ENCODE assay signal across 1 cellular context in the genomic region with DNA sequence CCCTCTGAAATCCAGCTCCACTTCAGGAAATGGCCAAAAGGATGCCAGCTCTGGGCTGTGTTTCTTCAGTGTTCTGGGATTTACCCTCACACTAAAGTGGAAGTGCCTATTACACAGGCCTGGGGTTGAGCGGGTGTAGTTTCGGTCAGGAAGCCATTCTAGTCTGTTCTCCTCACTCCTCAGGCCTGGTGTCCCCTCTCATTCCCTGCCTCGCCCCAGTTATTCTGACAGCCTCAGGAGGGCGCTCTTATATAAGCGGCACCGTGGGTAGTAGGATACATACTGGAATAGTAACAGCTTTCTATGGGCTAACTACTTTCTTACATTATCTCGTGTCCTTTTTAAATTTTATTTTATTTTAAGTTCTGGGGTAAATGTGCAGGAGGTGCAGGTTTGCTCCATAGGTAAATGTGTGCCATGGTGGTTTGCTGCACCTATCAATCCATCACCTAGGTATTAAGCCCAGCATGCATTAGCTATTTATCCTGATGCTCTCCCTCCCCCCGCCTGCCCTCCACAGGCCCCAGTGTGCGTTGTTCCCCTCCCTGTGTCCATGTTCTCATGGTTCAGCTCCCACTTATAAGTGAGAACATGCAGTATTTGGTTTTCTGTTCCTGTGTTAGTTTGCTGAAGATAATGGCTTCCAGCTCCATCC.
TF ChIP-seq lines count a peak whose summit lies in the region.

No MANE protein-coding gene starts in this region.

TF ChIP-seq in HCT116, 20 proteins besides CTCF, POLR2A, EP300 and RAD21:
- TF ChIP-seq CEBPB (IDR thresholded peaks at IDR 0.05; ENCODE audit: low read depth) (no peak), SRF (IDR thresholded peaks at IDR 0.05; ENCODE audit: low read depth) (no peak), SIN3A (IDR thresholded peaks at IDR 0.05; ENCODE audit: low read depth) (no peak), FOSL1 (IDR thresholded peaks at IDR 0.05; ENCODE audit: low read depth) (no peak), ELF1 (IDR thresholded peaks at IDR 0.05; ENCODE audit: borderline replicate concordance, low read depth) (no peak)
- TF ChIP-seq, protein P1, sequence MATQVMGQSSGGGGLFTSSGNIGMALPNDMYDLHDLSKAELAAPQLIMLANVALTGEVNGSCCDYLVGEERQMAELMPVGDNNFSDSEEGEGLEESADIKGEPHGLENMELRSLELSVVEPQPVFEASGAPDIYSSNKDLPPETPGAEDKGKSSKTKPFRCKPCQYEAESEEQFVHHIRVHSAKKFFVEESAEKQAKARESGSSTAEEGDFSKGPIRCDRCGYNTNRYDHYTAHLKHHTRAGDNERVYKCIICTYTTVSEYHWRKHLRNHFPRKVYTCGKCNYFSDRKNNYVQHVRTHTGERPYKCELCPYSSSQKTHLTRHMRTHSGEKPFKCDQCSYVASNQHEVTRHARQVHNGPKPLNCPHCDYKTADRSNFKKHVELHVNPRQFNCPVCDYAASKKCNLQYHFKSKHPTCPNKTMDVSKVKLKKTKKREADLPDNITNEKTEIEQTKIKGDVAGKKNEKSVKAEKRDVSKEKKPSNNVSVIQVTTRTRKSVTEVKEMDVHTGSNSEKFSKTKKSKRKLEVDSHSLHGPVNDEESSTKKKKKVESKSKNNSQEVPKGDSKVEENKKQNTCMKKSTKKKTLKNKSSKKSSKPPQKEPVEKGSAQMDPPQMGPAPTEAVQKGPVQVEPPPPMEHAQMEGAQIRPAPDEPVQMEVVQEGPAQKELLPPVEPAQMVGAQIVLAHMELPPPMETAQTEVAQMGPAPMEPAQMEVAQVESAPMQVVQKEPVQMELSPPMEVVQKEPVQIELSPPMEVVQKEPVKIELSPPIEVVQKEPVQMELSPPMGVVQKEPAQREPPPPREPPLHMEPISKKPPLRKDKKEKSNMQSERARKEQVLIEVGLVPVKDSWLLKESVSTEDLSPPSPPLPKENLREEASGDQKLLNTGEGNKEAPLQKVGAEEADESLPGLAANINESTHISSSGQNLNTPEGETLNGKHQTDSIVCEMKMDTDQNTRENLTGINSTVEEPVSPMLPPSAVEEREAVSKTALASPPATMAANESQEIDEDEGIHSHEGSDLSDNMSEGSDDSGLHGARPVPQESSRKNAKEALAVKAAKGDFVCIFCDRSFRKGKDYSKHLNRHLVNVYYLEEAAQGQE (IDR thresholded peaks at IDR 0.05; ENCODE audit: low read depth): no peak
